ENCODE assay signal across 22 cellular contexts in the genomic region with DNA sequence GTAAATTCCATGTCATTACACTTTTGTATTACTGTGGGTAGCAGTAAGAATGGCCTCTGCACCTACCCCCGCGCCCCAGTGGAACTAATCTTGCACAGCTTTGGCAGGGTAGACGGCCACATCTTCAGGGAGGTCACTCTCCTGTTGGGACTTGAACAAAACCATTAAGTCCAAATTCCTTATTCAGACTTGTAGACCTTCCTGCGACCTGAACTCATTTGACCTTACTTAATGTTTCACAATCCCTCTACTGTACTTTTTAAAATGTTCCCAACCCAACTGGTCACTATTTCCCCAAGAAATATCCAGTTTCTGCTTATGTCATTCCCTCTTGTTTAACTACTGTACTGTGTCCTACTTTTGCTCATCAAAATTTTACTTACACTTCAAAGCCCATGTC. TPM values are rescaled to one million over a fixed set of nuclear protein-coding genes. Genes with fewer than 3 reads are reported as not detected.
DNase-seq lines count a peak whose midpoint lies in the region; ATAC-seq, FAIRE-seq and TF ChIP-seq lines count a peak whose summit lies in the region.
"Had no signal": no experiment of that assay in that cellular context is flagged by ENCODE, and none has a peak within 500 bp of the region (broad histone marks: within the 10 kb centered on the region; RNA-seq: fewer than 3 reads in every experiment).

No MANE protein-coding gene starts in this region.

- H3K4me3 ChIP-seq in heart left ventricle (no peak overlapping the region), left lung (no peak overlapping the region), dorsolateral prefrontal cortex (no peak overlapping the region), small intestine (ENCODE audit: low read depth in 1 of 2, low read length in 2 of 2) (no peak overlapping the region)
- H3K4me3 ChIP-seq: smooth muscle cell had no signal

- TF ChIP-seq POLR2A in heart left ventricle (IDR thresholded peaks at IDR 0.05) (no peak), GM12892 (IDR thresholded peaks at IDR 0.05; ENCODE audit: low read depth, low read length) (no peak)

- peak in 2 of 4 donors; percentile 4 to 24 for ATAC-seq in heart left ventricle
- ATAC-seq in left cardiac atrium = no peak
- ATAC-seq in left lung = peak; percentile 37

- no peaks in the 10 kb centered on the region for H3K27me3 Mint-ChIP-seq in activated T-helper 2 cell treated with anti-CD3 and anti-CD28 coated beads, Interferon-gamma antibody, Interleukin-2, Interleukin-4, amounts not matched to agents 10 μg/mL and 5 μg/mL and 100 μg/mL, durations not matched to agents 14 hours and 24 hours and 36 hours (ENCODE audit: low read depth)

- H3K27me3 ChIP-seq in heart left ventricle (no peaks in the 10 kb centered on the region), left lung (no peaks in the 10 kb centered on the region), dorsolateral prefrontal cortex (no peaks in the 10 kb centered on the region), small intestine (ENCODE audit: control insufficient read depth in 2 of 2, insufficient read depth in 2 of 2, low read length in 2 of 2) (no peaks in the 10 kb centered on the region)

- 72 to 82% (median 77%) methylated on average over 4 of the region's 4 CpGs for WGBS in heart left ventricle, 4 donors
- WGBS in small intestine, 3 donors = 76 to 82% (median 79%) methylated on average over 4 of the region's 4 CpGs

- peak overlapping the region; percentile 72 for H3K27ac Mint-ChIP-seq in activated T-helper 2 cell treated with anti-CD3 and anti-CD28 coated beads, Interferon-gamma antibody, Interleukin-2, Interleukin-4, amounts not matched to agents 10 μg/mL and 5 μg/mL and 100 μg/mL, durations not matched to agents 14 hours and 24 hours and 36 hours

- intact Hi-C loops in heart left ventricle (cut with DNase I) = loop anchor here in 5 of 10 donors (5.0 to 10.0 kb wide), 6 partner anchors 44 to 324 kb away; a partner anchor contains a TSS
- intact Hi-C loops in left cardiac atrium (cut with DNase I) = loop anchor here in 1 of 2 donors (10.0 kb wide), 1 partner anchor 116 kb away; a partner anchor contains a TSS
- intact Hi-C loops in activated T-helper 2 cell treated with anti-CD3 and anti-CD28 coated beads, Interferon-gamma antibody, Interleukin-2, Interleukin-4, amounts not matched to agents 10 μg/mL and 5 μg/mL and 100 μg/mL, durations not matched to agents 14 hours and 24 hours and 36 hours (cut with micrococcal nuclease) = no loop called here
- intact Hi-C loops in left lung (cut with DNase I) = no loop called here
- intact Hi-C loops in dorsolateral prefrontal cortex (cut with DNase I) = loop anchor here in 1 of 2 donors (10.0 kb wide), 1 partner anchor 364 kb away; a partner anchor contains a TSS

- H3K4me1 ChIP-seq in heart left ventricle = peaks cover 2 to 93% (median 48%) of the 10 kb centered on the region in 12 donors
- H3K4me1 ChIP-seq in left lung = peaks cover 31 to 86% of the 10 kb centered on the region in 2 donors
- H3K4me1 ChIP-seq in small intestine (ENCODE audit: control insufficient read depth in 2 of 2, insufficient read depth in 1 of 2, low read depth in 1 of 2, low read length in 1 of 2) = peaks cover 11 to 27% of the 10 kb centered on the region in 2 donors

- H3K9me3 ChIP-seq in heart left ventricle = no peaks in the 10 kb centered on the region
- H3K9me3 ChIP-seq in left lung = no peaks in the 10 kb centered on the region
- H3K9me3 ChIP-seq in small intestine (ENCODE audit: control insufficient read depth, low read depth) = no peaks in the 10 kb centered on the region

- no peaks in the 10 kb centered on the region for H3K9me3 Mint-ChIP-seq in activated T-helper 2 cell treated with anti-CD3 and anti-CD28 coated beads, Interferon-gamma antibody, Interleukin-2, Interleukin-4, amounts not matched to agents 10 μg/mL and 5 μg/mL and 100 μg/mL, durations not matched to agents 14 hours and 24 hours and 36 hours
- H3K9me3 Mint-ChIP-seq: immature natural killer cell had no signal

- FAIRE-seq in GM12892 (lab: Jason Lieb, UNC) (no peak), small intestine (lab: Jason Lieb, UNC) (no peak)
- FAIRE-seq: colon, D721Med, GM18507 had no signal

- peaks cover 68% of the 10 kb centered on the region for H3K36me3 Mint-ChIP-seq in activated T-helper 2 cell treated with anti-CD3 and anti-CD28 coated beads, Interferon-gamma antibody, Interleukin-2, Interleukin-4, amounts not matched to agents 10 μg/mL and 5 μg/mL and 100 μg/mL, durations not matched to agents 14 hours and 24 hours and 36 hours (ENCODE audit: low read depth)

- DNase-seq in heart left ventricle (no peak), left cardiac atrium (no peak), left lung (no peak), GM12892 (ENCODE audit: insufficient read length) (no peak), DMS 273 (lab: John Stamatoyannopoulos, UW; ENCODE audit: unreplicated experiment) (no peak), dorsolateral prefrontal cortex (no peak), small intestine (no peak)
- no peak for DNase-seq in activated T-helper 2 cell treated with anti-CD3 and anti-CD28 coated beads, Interferon-gamma antibody, Interleukin-2, Interleukin-4, amounts not matched to agents 10 μg/mL and 5 μg/mL and 100 μg/mL, durations not matched to agents 14 hours and 24 hours and 36 hours (ENCODE audit: low spot score)
- DNase-seq: activated CD4-positive, alpha-beta T cell treated with anti-CD3 and anti-CD28 coated beads, Interleukin-2, amount 50 U/mL, for 1 hour; activated T-cell treated with anti-CD3 and anti-CD28 coated beads, Interleukin-2, amount 50 U/mL, for 48 hours; amniotic stem cell; erythroblast; immature natural killer cell; KBM-7; midbrain; NCI-H146; NCI-H226; stimulated activated naive CD4-positive, alpha-beta T cell treated with Interleukin-2 at 50 U/mL for 16 hours had no signal

- no peaks in the 10 kb centered on the region for H3K36me3 ChIP-seq in heart left ventricle
- H3K36me3 ChIP-seq in left lung = no peaks in the 10 kb centered on the region
- H3K36me3 ChIP-seq in small intestine (ENCODE audit: control insufficient read depth in 2 of 2, insufficient read depth in 2 of 2, low read length in 2 of 2) = no peaks in the 10 kb centered on the region

- H3K4me3 Mint-ChIP-seq in activated T-helper 2 cell treated with anti-CD3 and anti-CD28 coated beads, Interferon-gamma antibody, Interleukin-2, Interleukin-4, amounts not matched to agents 10 μg/mL and 5 μg/mL and 100 μg/mL, durations not matched to agents 14 hours and 24 hours and 36 hours (ENCODE audit: low read depth) = no peak overlapping the region

- TF ChIP-seq CTCF in heart left ventricle (IDR thresholded peaks at IDR 0.05) (no peak), left lung (IDR thresholded peaks at IDR 0.05) (no peak), dorsolateral prefrontal cortex (IDR thresholded peaks at IDR 0.05 in 54 of 56, conservative IDR thresholded peaks at IDR 0.05 in 2 of 56; ENCODE audit: low read depth in 1 of 56, partially characterized antibody in 56 of 56) (no peak)

- H3K4me1 Mint-ChIP-seq in activated T-helper 2 cell treated with anti-CD3 and anti-CD28 coated beads, Interferon-gamma antibody, Interleukin-2, Interleukin-4, amounts not matched to agents 10 μg/mL and 5 μg/mL and 100 μg/mL, durations not matched to agents 14 hours and 24 hours and 36 hours (ENCODE audit: low read depth) = peaks cover 82% of the 10 kb centered on the region

- peak overlapping the region in 7 of 12 donors; percentile 0 to 58 (median 42) for H3K27ac ChIP-seq in heart left ventricle
- no peak overlapping the region for H3K27ac ChIP-seq in left lung
- peak overlapping the region in 4 of 59 donors; percentile 10 to 56 (median 29) for H3K27ac ChIP-seq in dorsolateral prefrontal cortex
- no peak overlapping the region for H3K27ac ChIP-seq in small intestine (ENCODE audit: low read depth in 1 of 2, low read length in 1 of 2)

RNA-seq across cellular contexts. Expression of a gene that starts 5.3 kb away (rescaled TPM):
- 10 to 100 TPM; 27.2 to 38.8 (median 33.7) TPM for total RNA-seq in heart left ventricle
- polyA plus RNA-seq in heart left ventricle = 10 to 100 TPM; 22.2 to 30.0 TPM
- total RNA-seq in left cardiac atrium = 10 to 100 TPM; 34.5 to 34.7 TPM
- 40.9 and 41.1 TPM in 2 replicates for total RNA-seq in activated T-helper 2 cell treated with anti-CD3 and anti-CD28 coated beads, Interferon-gamma antibody, Interleukin-2, Interleukin-4, amounts not matched to agents 10 μg/mL and 5 μg/mL and 100 μg/mL, durations not matched to agents 14 hours and 24 hours and 36 hours
- 10 to 100 TPM; 41.2 to 52.9 TPM for total RNA-seq in left lung
- polyA plus RNA-seq in GM12892 (2012; ENCODE audit: missing spikeins) = 33.0 TPM
- total RNA-seq in dorsolateral prefrontal cortex = 10 to 100 TPM; 34.2 to 62.8 (median 46.0) TPM
- polyA plus RNA-seq in small intestine = 10 to 100 TPM; 29.7 to 32.7 (median 31.3) TPM

RNA-seq across cellular contexts. Expression of a gene that starts 7.2 kb away (rescaled TPM):
- total RNA-seq in heart left ventricle (100 to 1,000 TPM in 7 of 9 donors, 10 to 100 TPM in 2; 88.6 to 123 (median 113) TPM), left cardiac atrium (10 to 100 TPM; 79.6 to 79.7 TPM), left lung (100 to 1,000 TPM; 143 to 160 TPM), dorsolateral prefrontal cortex (100 to 1,000 TPM in 2 of 120 experiments, 10 to 100 TPM in 118; 57.0 to 102 (median 77.8) TPM)
- polyA plus RNA-seq in heart left ventricle (100 to 1,000 TPM in 1 of 2 donors, 10 to 100 TPM in 1; 37.9 to 118 TPM), small intestine (10 to 100 TPM; 36.2 to 82.9 (median 48.3) TPM)
- total RNA-seq in activated T-helper 2 cell treated with anti-CD3 and anti-CD28 coated beads, Interferon-gamma antibody, Interleukin-2, Interleukin-4, amounts not matched to agents 10 μg/mL and 5 μg/mL and 100 μg/mL, durations not matched to agents 14 hours and 24 hours and 36 hours = 163 and 166 TPM in 2 replicates
- polyA plus RNA-seq in GM12892 (2012; ENCODE audit: missing spikeins) = 36.6 TPM

Comparison
In these comparisons a context has a peak if more than half of its experiments do, and no peak if none do; other contexts are left out.
1. H3K27ac ChIP-seq: peak in heart left ventricle (7 of 12); none in left lung (0 of 2) and small intestine (0 of 2).